Comparison of ENCODE assay signal across 1 cellular context in genomic region chr3:142962520-142963265, GRCh38.
TF ChIP-seq lines count a peak whose summit lies in the region.

No MANE protein-coding gene starts in this region.

TF ChIP-seq in HepG2, 621 proteins besides CTCF, POLR2A, EP300 and RAD21 (continued from another document and continues in another):
- TF ChIP-seq AKNA (CRISPR knock-in tag; IDR thresholded peaks at IDR 0.05; ENCODE audit: borderline replicate concordance) (no peak), RORA (CRISPR knock-in tag; IDR thresholded peaks at IDR 0.05) (no peak), SCMH1 (CRISPR knock-in tag; IDR thresholded peaks at IDR 0.05; ENCODE audit: borderline replicate concordance) (no peak), GATAD2A (CRISPR knock-in tag; IDR thresholded peaks at IDR 0.05) (0 out of 2 replicates have a peak, but pooled peaks have one; percentile 26), ZNF773 (CRISPR knock-in tag; IDR thresholded peaks at IDR 0.05; ENCODE audit: borderline replicate concordance) (peak; percentile 58; the same call in 1 of the 2 replicates), THAP11 (CRISPR knock-in tag; IDR thresholded peaks at IDR 0.05) (no peak), ZNF234 (CRISPR knock-in tag; conservative IDR thresholded peaks at IDR 0.05) (peak; percentile 89; the same call in 1 of the 2 replicates), GPN1 (CRISPR knock-in tag; IDR thresholded peaks at IDR 0.05; ENCODE audit: borderline replicate concordance) (no peak), SRSF4 (IDR thresholded peaks at IDR 0.05; ENCODE audit: low read depth, low read length, poor library complexity, severe bottlenecking) (no peak), ZNF710 (CRISPR knock-in tag; IDR thresholded peaks at IDR 0.05; ENCODE audit: borderline replicate concordance) (no peak), HDAC2 (CRISPR knock-in tag; IDR thresholded peaks at IDR 0.05) (no peak), PATZ1 (CRISPR knock-in tag; IDR thresholded peaks at IDR 0.05) (no peak), ZNF766 (CRISPR knock-in tag; IDR thresholded peaks at IDR 0.05; ENCODE audit: borderline replicate concordance) (no peak), ZNF510 (CRISPR knock-in tag; IDR thresholded peaks at IDR 0.05; ENCODE audit: low read depth) (0 out of 2 replicates have a peak, but pooled peaks have one; percentile 61), ZNF530 (CRISPR knock-in tag; IDR thresholded peaks at IDR 0.05; ENCODE audit: low read depth) (no peak), REXO4 (CRISPR knock-in tag; IDR thresholded peaks at IDR 0.05; ENCODE audit: borderline replicate concordance) (no peak), TRAFD1 (CRISPR knock-in tag; IDR thresholded peaks at IDR 0.05; ENCODE audit: borderline replicate concordance) (no peak), ZNF670 (CRISPR knock-in tag; IDR thresholded peaks at IDR 0.05; ENCODE audit: borderline replicate concordance) (peak; percentile 64; the same call in 1 of the 2 replicates), ZNF782 (CRISPR knock-in tag; IDR thresholded peaks at IDR 0.05; ENCODE audit: borderline replicate concordance) (no peak), ZNF232 (CRISPR knock-in tag; IDR thresholded peaks at IDR 0.05; ENCODE audit: borderline replicate concordance) (no peak; the same call in 1 of the 2 replicates), NR2F2 (IDR thresholded peaks at IDR 0.05; ENCODE audit: borderline replicate concordance, low read depth) (no peak), XBP1 (CRISPR knock-in tag; IDR thresholded peaks at IDR 0.05) (no peak), ZNF160 (CRISPR knock-in tag; IDR thresholded peaks at IDR 0.05) (no peak), ZNF350 (CRISPR knock-in tag; IDR thresholded peaks at IDR 0.05; ENCODE audit: borderline replicate concordance, low read depth) (peak; percentile 70; the same call in 1 of the 2 replicates), ATF2 (CRISPR knock-in tag; IDR thresholded peaks at IDR 0.05) (no peak), TRIM24 (CRISPR knock-in tag; IDR thresholded peaks at IDR 0.05) (no peak), ZNF138 (CRISPR knock-in tag; IDR thresholded peaks at IDR 0.05; ENCODE audit: low read depth) (peak; percentile 89; the same call in 1 of the 2 replicates), ZNF362 (CRISPR knock-in tag; IDR thresholded peaks at IDR 0.05; ENCODE audit: borderline replicate concordance) (no peak), NFE2L2 (IDR thresholded peaks at IDR 0.05; ENCODE audit: low read length) (no peak), ZNF343 (CRISPR knock-in tag; IDR thresholded peaks at IDR 0.05) (no peak), POGZ (CRISPR knock-in tag; IDR thresholded peaks at IDR 0.05) (peak; percentile 40), KAT8 (CRISPR knock-in tag; IDR thresholded peaks at IDR 0.05) (no peak), GABPA (IDR thresholded peaks at IDR 0.05; ENCODE audit: low read depth, low read length) (no peak), GABPA (CRISPR knock-in tag; IDR thresholded peaks at IDR 0.05; ENCODE audit: low read depth) (no peak), SOX13 (IDR thresholded peaks at IDR 0.05) (no peak), SOX13 (CRISPR knock-in tag; conservative IDR thresholded peaks at IDR 0.05 in 1 of 2, IDR thresholded peaks at IDR 0.05 in 1 of 2) (no peak), RCOR2 (CRISPR knock-in tag; IDR thresholded peaks at IDR 0.05) (no peak), DMTF1 (CRISPR knock-in tag; IDR thresholded peaks at IDR 0.05) (no peak), ZNF639 (CRISPR knock-in tag; conservative IDR thresholded peaks at IDR 0.05) (no peak), CREB3 (CRISPR knock-in tag; IDR thresholded peaks at IDR 0.05) (no peak), ATF7 (IDR thresholded peaks at IDR 0.05) (no peak), ATF7 (CRISPR knock-in tag; IDR thresholded peaks at IDR 0.05) (no peak), GATA4 (IDR thresholded peaks at IDR 0.05; ENCODE audit: borderline replicate concordance, low read depth) (no peak), HINFP (CRISPR knock-in tag; IDR thresholded peaks at IDR 0.05; ENCODE audit: low read depth) (no peak), ZC3H13 (CRISPR knock-in tag; IDR thresholded peaks at IDR 0.05) (peak; percentile 98), MATR3 (CRISPR knock-in tag; IDR thresholded peaks at IDR 0.05) (no peak)
